2 cellular contexts compared by ENCODE assay signal in the genomic region with DNA sequence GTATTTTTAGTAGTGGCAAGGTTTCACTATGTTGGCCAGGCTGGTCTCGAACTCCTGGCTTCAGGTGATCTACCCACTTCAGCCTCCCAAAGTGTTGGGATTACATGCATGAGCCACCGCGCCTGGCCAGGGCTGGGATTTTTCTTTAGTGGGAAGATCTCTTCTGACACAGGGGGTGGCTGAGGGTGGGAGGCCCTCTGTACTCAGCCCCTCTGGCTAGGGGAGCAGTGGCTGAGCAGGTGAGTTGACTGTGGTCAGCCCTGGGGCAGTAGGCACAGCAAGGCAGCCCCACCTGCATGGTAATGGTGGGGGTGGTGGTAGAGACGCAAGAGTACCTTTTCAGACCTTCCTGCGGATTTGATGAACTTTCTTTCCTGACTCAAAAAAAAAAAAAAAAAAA.
TF ChIP-seq lines count a peak whose summit lies in the region.

No MANE protein-coding gene starts in this region.

TF ChIP-seq in GM23338, 12 proteins besides CTCF, POLR2A, EP300 and RAD21 (continues in another document):
- TF ChIP-seq, protein P1, sequence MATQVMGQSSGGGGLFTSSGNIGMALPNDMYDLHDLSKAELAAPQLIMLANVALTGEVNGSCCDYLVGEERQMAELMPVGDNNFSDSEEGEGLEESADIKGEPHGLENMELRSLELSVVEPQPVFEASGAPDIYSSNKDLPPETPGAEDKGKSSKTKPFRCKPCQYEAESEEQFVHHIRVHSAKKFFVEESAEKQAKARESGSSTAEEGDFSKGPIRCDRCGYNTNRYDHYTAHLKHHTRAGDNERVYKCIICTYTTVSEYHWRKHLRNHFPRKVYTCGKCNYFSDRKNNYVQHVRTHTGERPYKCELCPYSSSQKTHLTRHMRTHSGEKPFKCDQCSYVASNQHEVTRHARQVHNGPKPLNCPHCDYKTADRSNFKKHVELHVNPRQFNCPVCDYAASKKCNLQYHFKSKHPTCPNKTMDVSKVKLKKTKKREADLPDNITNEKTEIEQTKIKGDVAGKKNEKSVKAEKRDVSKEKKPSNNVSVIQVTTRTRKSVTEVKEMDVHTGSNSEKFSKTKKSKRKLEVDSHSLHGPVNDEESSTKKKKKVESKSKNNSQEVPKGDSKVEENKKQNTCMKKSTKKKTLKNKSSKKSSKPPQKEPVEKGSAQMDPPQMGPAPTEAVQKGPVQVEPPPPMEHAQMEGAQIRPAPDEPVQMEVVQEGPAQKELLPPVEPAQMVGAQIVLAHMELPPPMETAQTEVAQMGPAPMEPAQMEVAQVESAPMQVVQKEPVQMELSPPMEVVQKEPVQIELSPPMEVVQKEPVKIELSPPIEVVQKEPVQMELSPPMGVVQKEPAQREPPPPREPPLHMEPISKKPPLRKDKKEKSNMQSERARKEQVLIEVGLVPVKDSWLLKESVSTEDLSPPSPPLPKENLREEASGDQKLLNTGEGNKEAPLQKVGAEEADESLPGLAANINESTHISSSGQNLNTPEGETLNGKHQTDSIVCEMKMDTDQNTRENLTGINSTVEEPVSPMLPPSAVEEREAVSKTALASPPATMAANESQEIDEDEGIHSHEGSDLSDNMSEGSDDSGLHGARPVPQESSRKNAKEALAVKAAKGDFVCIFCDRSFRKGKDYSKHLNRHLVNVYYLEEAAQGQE (IDR thresholded peaks at IDR 0.05; ENCODE audit: unreplicated experiment): no peak
- TF ChIP-seq CREB1 (CRISPR knock-in tag; IDR thresholded peaks at IDR 0.05; ENCODE audit: low read depth) (no peak), STAT1 (IDR thresholded peaks at IDR 0.05; ENCODE audit: unreplicated experiment) (no peak), POLR2AphosphoS5 (IDR thresholded peaks at IDR 0.05; ENCODE audit: low read depth) (no peak), NANOG (IDR thresholded peaks at IDR 0.05; ENCODE audit: borderline replicate concordance) (no peak), EZH2phosphoT487 (IDR thresholded peaks at IDR 0.05; ENCODE audit: unreplicated experiment) (no peak), ZNF331 (CRISPR knock-in tag; IDR thresholded peaks at IDR 0.05; ENCODE audit: low read depth) (no peak), JUNB (IDR thresholded peaks at IDR 0.05; ENCODE audit: unreplicated experiment) (no peak)
- TF ChIP-seq, protein P2, sequence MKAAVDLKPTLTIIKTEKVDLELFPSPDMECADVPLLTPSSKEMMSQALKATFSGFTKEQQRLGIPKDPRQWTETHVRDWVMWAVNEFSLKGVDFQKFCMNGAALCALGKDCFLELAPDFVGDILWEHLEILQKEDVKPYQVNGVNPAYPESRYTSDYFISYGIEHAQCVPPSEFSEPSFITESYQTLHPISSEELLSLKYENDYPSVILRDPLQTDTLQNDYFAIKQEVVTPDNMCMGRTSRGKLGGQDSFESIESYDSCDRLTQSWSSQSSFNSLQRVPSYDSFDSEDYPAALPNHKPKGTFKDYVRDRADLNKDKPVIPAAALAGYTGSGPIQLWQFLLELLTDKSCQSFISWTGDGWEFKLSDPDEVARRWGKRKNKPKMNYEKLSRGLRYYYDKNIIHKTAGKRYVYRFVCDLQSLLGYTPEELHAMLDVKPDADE (IDR thresholded peaks at IDR 0.05): no peak
- TF ChIP-seq, protein P3, sequence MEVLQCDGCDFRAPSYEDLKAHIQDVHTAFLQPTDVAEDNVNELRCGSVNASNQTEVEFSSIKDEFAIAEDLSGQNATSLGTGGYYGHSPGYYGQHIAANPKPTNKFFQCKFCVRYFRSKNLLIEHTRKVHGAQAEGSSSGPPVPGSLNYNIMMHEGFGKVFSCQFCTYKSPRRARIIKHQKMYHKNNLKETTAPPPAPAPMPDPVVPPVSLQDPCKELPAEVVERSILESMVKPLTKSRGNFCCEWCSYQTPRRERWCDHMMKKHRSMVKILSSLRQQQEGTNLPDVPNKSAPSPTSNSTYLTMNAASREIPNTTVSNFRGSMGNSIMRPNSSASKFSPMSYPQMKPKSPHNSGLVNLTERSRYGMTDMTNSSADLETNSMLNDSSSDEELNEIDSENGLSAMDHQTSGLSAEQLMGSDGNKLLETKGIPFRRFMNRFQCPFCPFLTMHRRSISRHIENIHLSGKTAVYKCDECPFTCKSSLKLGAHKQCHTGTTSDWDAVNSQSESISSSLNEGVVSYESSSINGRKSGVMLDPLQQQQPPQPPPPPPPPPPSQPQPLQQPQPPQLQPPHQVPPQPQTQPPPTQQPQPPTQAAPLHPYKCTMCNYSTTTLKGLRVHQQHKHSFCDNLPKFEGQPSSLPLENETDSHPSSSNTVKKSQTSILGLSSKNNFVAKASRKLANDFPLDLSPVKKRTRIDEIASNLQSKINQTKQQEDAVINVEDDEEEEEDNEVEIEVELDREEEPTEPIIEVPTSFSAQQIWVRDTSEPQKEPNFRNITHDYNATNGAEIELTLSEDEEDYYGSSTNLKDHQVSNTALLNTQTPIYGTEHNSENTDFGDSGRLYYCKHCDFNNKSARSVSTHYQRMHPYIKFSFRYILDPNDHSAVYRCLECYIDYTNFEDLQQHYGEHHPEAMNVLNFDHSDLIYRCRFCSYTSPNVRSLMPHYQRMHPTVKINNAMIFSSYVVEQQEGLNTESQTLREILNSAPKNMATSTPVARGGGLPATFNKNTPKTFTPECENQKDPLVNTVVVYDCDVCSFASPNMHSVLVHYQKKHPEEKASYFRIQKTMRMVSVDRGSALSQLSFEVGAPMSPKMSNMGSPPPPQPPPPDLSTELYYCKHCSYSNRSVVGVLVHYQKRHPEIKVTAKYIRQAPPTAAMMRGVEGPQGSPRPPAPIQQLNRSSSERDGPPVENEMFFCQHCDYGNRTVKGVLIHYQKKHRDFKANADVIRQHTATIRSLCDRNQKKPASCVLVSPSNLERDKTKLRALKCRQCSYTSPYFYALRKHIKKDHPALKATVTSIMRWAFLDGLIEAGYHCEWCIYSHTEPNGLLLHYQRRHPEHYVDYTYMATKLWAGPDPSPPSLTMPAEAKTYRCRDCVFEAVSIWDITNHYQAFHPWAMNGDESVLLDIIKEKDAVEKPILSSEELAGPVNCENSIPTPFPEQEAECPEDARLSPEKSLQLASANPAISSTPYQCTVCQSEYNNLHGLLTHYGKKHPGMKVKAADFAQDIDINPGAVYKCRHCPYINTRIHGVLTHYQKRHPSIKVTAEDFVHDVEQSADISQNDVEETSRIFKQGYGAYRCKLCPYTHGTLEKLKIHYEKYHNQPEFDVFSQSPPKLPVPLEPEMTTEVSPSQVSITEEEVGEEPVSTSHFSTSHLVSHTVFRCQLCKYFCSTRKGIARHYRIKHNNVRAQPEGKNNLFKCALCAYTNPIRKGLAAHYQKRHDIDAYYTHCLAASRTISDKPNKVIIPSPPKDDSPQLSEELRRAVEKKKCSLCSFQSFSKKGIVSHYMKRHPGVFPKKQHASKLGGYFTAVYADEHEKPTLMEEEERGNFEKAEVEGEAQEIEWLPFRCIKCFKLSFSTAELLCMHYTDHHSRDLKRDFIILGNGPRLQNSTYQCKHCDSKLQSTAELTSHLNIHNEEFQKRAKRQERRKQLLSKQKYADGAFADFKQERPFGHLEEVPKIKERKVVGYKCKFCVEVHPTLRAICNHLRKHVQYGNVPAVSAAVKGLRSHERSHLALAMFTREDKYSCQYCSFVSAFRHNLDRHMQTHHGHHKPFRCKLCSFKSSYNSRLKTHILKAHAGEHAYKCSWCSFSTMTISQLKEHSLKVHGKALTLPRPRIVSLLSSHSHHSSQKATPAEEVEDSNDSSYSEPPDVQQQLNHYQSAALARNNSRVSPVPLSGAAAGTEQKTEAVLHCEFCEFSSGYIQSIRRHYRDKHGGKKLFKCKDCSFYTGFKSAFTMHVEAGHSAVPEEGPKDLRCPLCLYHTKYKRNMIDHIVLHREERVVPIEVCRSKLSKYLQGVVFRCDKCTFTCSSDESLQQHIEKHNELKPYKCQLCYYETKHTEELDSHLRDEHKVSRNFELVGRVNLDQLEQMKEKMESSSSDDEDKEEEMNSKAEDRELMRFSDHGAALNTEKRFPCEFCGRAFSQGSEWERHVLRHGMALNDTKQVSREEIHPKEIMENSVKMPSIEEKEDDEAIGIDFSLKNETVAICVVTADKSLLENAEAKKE (CRISPR knock-in tag; IDR thresholded peaks at IDR 0.05): no peak

TF ChIP-seq in H1, 55 proteins besides CTCF, POLR2A, EP300 and RAD21:
- no peak for TF ChIP-seq TEAD4 (IDR thresholded peaks at IDR 0.05; ENCODE audit: low read depth, low read length)
- TF ChIP-seq ZNF274 (IDR thresholded peaks at IDR 0.05; ENCODE audit: borderline replicate concordance, extremely low read depth, low read length): no peak
- no peak for TF ChIP-seq BACH1 (IDR thresholded peaks at IDR 0.05; ENCODE audit: low read length)
- TF ChIP-seq EGR1 (IDR thresholded peaks at IDR 0.05; ENCODE audit: borderline replicate concordance, low read depth, low read length): no peak
- no peak for TF ChIP-seq SUZ12 (IDR thresholded peaks at IDR 0.05; ENCODE audit: low read length)
- TF ChIP-seq HDAC2 (IDR thresholded peaks at IDR 0.05; ENCODE audit: borderline replicate concordance in 1 of 2, low read depth in 2 of 2, low read length in 2 of 2): no peak
- TF ChIP-seq, protein P4, sequence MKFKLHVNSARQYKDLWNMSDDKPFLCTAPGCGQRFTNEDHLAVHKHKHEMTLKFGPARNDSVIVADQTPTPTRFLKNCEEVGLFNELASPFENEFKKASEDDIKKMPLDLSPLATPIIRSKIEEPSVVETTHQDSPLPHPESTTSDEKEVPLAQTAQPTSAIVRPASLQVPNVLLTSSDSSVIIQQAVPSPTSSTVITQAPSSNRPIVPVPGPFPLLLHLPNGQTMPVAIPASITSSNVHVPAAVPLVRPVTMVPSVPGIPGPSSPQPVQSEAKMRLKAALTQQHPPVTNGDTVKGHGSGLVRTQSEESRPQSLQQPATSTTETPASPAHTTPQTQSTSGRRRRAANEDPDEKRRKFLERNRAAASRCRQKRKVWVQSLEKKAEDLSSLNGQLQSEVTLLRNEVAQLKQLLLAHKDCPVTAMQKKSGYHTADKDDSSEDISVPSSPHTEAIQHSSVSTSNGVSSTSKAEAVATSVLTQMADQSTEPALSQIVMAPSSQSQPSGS (IDR thresholded peaks at IDR 0.05; ENCODE audit: low read length): no peak
- TF ChIP-seq FOSL1 (IDR thresholded peaks at IDR 0.05; ENCODE audit: insufficient read depth, low read depth, low read length): no peak
- no peak for TF ChIP-seq BRCA1 (IDR thresholded peaks at IDR 0.05; ENCODE audit: low read depth, low read length)
- no peak for TF ChIP-seq SP1 (IDR thresholded peaks at IDR 0.05; ENCODE audit: low read depth, low read length)
- TF ChIP-seq HDAC6 (IDR thresholded peaks at IDR 0.05; ENCODE audit: low read depth, low read length): no peak
- TF ChIP-seq, protein P5, sequence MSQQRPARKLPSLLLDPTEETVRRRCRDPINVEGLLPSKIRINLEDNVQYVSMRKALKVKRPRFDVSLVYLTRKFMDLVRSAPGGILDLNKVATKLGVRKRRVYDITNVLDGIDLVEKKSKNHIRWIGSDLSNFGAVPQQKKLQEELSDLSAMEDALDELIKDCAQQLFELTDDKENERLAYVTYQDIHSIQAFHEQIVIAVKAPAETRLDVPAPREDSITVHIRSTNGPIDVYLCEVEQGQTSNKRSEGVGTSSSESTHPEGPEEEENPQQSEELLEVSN (IDR thresholded peaks at IDR 0.05): no peak
- TF ChIP-seq CREB1 (IDR thresholded peaks at IDR 0.05): no peak
- no peak for TF ChIP-seq SIX5 (IDR thresholded peaks at IDR 0.05; ENCODE audit: low read depth, low read length)
- TF ChIP-seq SAP30 (IDR thresholded peaks at IDR 0.05; ENCODE audit: insufficient read depth, insufficient replicate concordance, low read length): no peak
- TF ChIP-seq TAF1 (IDR thresholded peaks at IDR 0.05; ENCODE audit: low read depth, low read length): no peak
